In genomic region chr22:44184006-44184405, GRCh38 we compare ENCODE assay signal across 24 cellular contexts. TPM values are rescaled to one million over a fixed set of nuclear protein-coding genes. Genes with fewer than 3 reads are reported as not detected.
DNase-seq lines count a peak whose midpoint lies in the region; ATAC-seq, FAIRE-seq and TF ChIP-seq lines count a peak whose summit lies in the region.
"Had no signal": no experiment of that assay in that cellular context is flagged by ENCODE, and none has a peak within 500 bp of the region (broad histone marks: within the 10 kb centered on the region; RNA-seq: fewer than 3 reads in every experiment).

No MANE protein-coding gene starts in this region.

- H3K36me3 Mint-ChIP-seq in natural killer cell, result no peaks in the 10 kb centered on the region
- no peaks in the 10 kb centered on the region for H3K36me3 Mint-ChIP-seq in natural killer cell treated with Interleukin-12 subunit alpha and Interleukin-12 subunit beta and Interleukin-15 and Interleukin-18, amount 100 ng/mL, for 72 hours
- H3K36me3 Mint-ChIP-seq in effector memory CD8-positive, alpha-beta T cell (ENCODE audit: insufficient read depth), result peaks cover 11% of the 10 kb centered on the region
- H3K36me3 Mint-ChIP-seq: mesothelial cell of epicardium, neural progenitor cell had no signal

- no peaks in the 10 kb centered on the region for H3K9me1 ChIP-seq in IMR-90 (ENCODE audit: insufficient read depth, low read length)

- no peak overlapping the region for H2BK20ac ChIP-seq in IMR-90 (ENCODE audit: low read depth, low read length)

- TF ChIP-seq RAD21 in IMR-90 (IDR thresholded peaks at IDR 0.05; ENCODE audit: low read length), result no peak

- no peak for TF ChIP-seq POLR2A in IMR-90 (IDR thresholded peaks at IDR 0.05; ENCODE audit: low read depth, low read length)

- H2BK120ac ChIP-seq in IMR-90 (ENCODE audit: low read depth, low read length), result no peak overlapping the region

- H2AFZ ChIP-seq in IMR-90 (replicated peaks; ENCODE audit: low read length, poor library complexity), result no peak overlapping the region
- H2AFZ ChIP-seq: neural progenitor cell had no signal

- no peak overlapping the region for H4K8ac ChIP-seq in IMR-90 (ENCODE audit: low read depth in 2 of 2, low read length in 2 of 2)

- no peaks in the 10 kb centered on the region for H3K9me3 Mint-ChIP-seq in natural killer cell
- no peaks in the 10 kb centered on the region for H3K9me3 Mint-ChIP-seq in natural killer cell treated with Interleukin-12 subunit alpha and Interleukin-12 subunit beta and Interleukin-15 and Interleukin-18, amount 100 ng/mL, for 72 hours
- H3K9me3 Mint-ChIP-seq in effector memory CD8-positive, alpha-beta T cell, result no peaks in the 10 kb centered on the region
- H3K9me3 Mint-ChIP-seq: mesothelial cell of epicardium, neural progenitor cell had no signal

- H3K36me3 ChIP-seq in IMR-90 (ENCODE audit: control insufficient read depth, insufficient read depth, low read length) (no peaks in the 10 kb centered on the region), SJCRH30 (no peaks in the 10 kb centered on the region)
- H3K36me3 ChIP-seq: neural progenitor cell, thoracic aorta had no signal

- H3K14ac ChIP-seq in IMR-90 (replicated peaks; ENCODE audit: low read depth, low read length), result no peak overlapping the region

- H3K56ac ChIP-seq in IMR-90 (ENCODE audit: extremely low read depth, insufficient read depth, low read length), result no peak overlapping the region

- 100% methylated on average over 1 of the region's 4 CpGs; no CpG with 5 or more reads in 1 of the 2 experiments for WGBS in IMR-90 (ENCODE audit: extremely low coverage in 2 of 2, insufficient read length in 1 of 2), 2 experiments

- no peak overlapping the region for H3K4me3 ChIP-seq in IMR-90 (ENCODE audit: insufficient read depth, low read depth, low read length)
- no peak overlapping the region for H3K4me3 ChIP-seq in SJCRH30
- H3K4me3 ChIP-seq: neural progenitor cell, thoracic aorta had no signal

- peaks cover 32 to 48% of the 10 kb centered on the region in 2 donors for H3K4me1 Mint-ChIP-seq in natural killer cell
- H3K4me1 Mint-ChIP-seq in natural killer cell treated with Interleukin-12 subunit alpha and Interleukin-12 subunit beta and Interleukin-15 and Interleukin-18, amount 100 ng/mL, for 72 hours (ENCODE audit: low read depth in 2 of 2), result peaks cover 26 to 29% of the 10 kb centered on the region in 2 donors
- peaks cover 25 to 31% of the 10 kb centered on the region in 2 donors for H3K4me1 Mint-ChIP-seq in effector memory CD8-positive, alpha-beta T cell (ENCODE audit: low read depth in 2 of 2)
- H3K4me1 Mint-ChIP-seq: mesothelial cell of epicardium had no signal

- in situ Hi-C loops in IMR-90 (cut with MboI; ENCODE audit: low sequenced_read_pairs), result no loop called here

- H3K23ac ChIP-seq in IMR-90 (ENCODE audit: low read depth, low read length), result no peak overlapping the region

- H3K4me2 ChIP-seq in IMR-90 (ENCODE audit: low read depth, low read length), result no peak overlapping the region
- H3K4me2 ChIP-seq: KMS-11, neural progenitor cell had no signal

- CTCF ChIA-PET in IMR-90 (lab: Yijun Ruan, JAX) (no interaction called here), GM10248 (lab: Yijun Ruan, JAX) (interaction anchor here (0.6 to 0.7 kb wide), 2 partner anchors 10 to 191 kb away, joined by 3 read pairs; no protein-coding TSS in a partner anchor)

- POLR2A ChIA-PET in IMR-90 (lab: Charles Lee; ENCODE audit: unreplicated experiment) (no interaction called here), GM10248 (lab: Yijun Ruan, JAX) (no interaction called here)

- no peak overlapping the region for H2BK5ac ChIP-seq in IMR-90 (ENCODE audit: low read depth, low read length, poor library complexity, severe bottlenecking)

- no peaks in the 10 kb centered on the region for H3K79me1 ChIP-seq in IMR-90 (ENCODE audit: low read depth in 1 of 2, low read length in 2 of 2)

- dilution Hi-C loops in IMR-90 (cut with HindIII; ENCODE audit: low sequenced_read_pairs, unreplicated experiment), result no loop called here

- H3K4ac ChIP-seq in IMR-90 (ENCODE audit: low read depth, low read length), result no peak overlapping the region

- no peak overlapping the region for H2AK5ac ChIP-seq in IMR-90 (ENCODE audit: low read depth, low read length)

- FAIRE-seq in urothelium cell line (lab: Jason Lieb, UNC), result no peak
- FAIRE-seq: bronchial epithelial cell, endothelial cell of umbilical vein had no signal

- H4K91ac ChIP-seq in IMR-90 (ENCODE audit: insufficient read depth, low read depth, low read length), result no peak overlapping the region

- intact Hi-C loops in natural killer cell (cut with micrococcal nuclease), result loop anchor here (5.0 kb wide), 1 partner anchor 372 kb away; the partner anchor contains the start of gene EFCAB6
- intact Hi-C loops in IMR-90 (cut with micrococcal nuclease), result no loop called here

- BruUV-seq in IMR-90 (replicated peaks; lab: Mats Ljungman, UMichigan), result no TSS peak

- H4K20me1 ChIP-seq in IMR-90 (ENCODE audit: insufficient read depth, low read length), result no peaks in the 10 kb centered on the region; the same call in 1 of the 2 replicates

- H2AK9ac ChIP-seq in IMR-90 (replicated peaks; ENCODE audit: low read depth, low read length, poor library complexity), result no peak overlapping the region

- TF ChIP-seq CTCF in natural killer cell (IDR thresholded peaks at IDR 0.05) (no peak), IMR-90 (conservative IDR thresholded peaks at IDR 0.05; ENCODE audit: low read depth, low read length) (no peak), GM10248 (IDR thresholded peaks at IDR 0.05; ENCODE audit: control extremely low read depth, extremely low read depth, low read depth, missing control alignments) (no peak)

- H2BK15ac ChIP-seq in IMR-90 (ENCODE audit: low read depth, low read length), result no peak overlapping the region

- H3K27me3 ChIP-seq in IMR-90 (ENCODE audit: control insufficient read depth, insufficient read depth, low read length) (peaks cover 44% of the 10 kb centered on the region), SJCRH30 (0 out of 2 replicates have a peak, but pooled peaks cover 5% of the 10 kb centered on the region)
- H3K27me3 ChIP-seq: neural progenitor cell had no signal

- no peaks in the 10 kb centered on the region for H3K4me1 ChIP-seq in IMR-90 (ENCODE audit: control insufficient read depth, insufficient read depth, low read length)
- no peaks in the 10 kb centered on the region for H3K4me1 ChIP-seq in SJCRH30

- no peak overlapping the region for H3K18ac ChIP-seq in IMR-90 (ENCODE audit: low read depth, low read length)

- peak overlapping the region; percentile 91 for H3K27ac Mint-ChIP-seq in natural killer cell
- peak overlapping the region in 1 of 2 donors; percentile 88 for H3K27ac Mint-ChIP-seq in natural killer cell treated with Interleukin-12 subunit alpha and Interleukin-12 subunit beta and Interleukin-15 and Interleukin-18, amount 100 ng/mL, for 72 hours
- peak overlapping the region; percentile 91 to 95 for H3K27ac Mint-ChIP-seq in effector memory CD8-positive, alpha-beta T cell
- H3K27ac Mint-ChIP-seq: mesothelial cell of epicardium, neural progenitor cell, progenitor cell of endocrine pancreas had no signal

- DNase-seq in natural killer cell, result no peak
- no peak for DNase-seq in natural killer cell treated with Interleukin-12 subunit alpha and Interleukin-12 subunit beta and Interleukin-15 and Interleukin-18, amount 100 ng/mL, for 72 hours (ENCODE audit: low spot score)
- DNase-seq in IMR-90, result no peak
- no peak for DNase-seq in effector memory CD8-positive, alpha-beta T cell
- DNase-seq in urothelium cell line (ENCODE audit: low spot score), result peak; percentile 34
- no peak for DNase-seq in GM10248 (ENCODE audit: extremely low spot score)
- DNase-seq in inferior parietal cortex (ENCODE audit: extremely low spot score), result no peak
- no peak for DNase-seq in SJCRH30
- DNase-seq: activated CD4-positive, alpha-beta T cell treated with anti-CD3 and anti-CD28 coated beads, Interleukin-2, amount 50 U/mL, for 1 hour; activated CD8-positive, alpha-beta memory T cell treated with anti-CD3 and anti-CD28 coated beads, Interleukin-2, amount 50 U/mL, for 4 hours; dermis blood vessel endothelial cell; glutamatergic neuron; NCI-H1092; NCI-H1930; NCI-H446 treated with DMSO at 0.1 percent for 48 hours; PC-3; SHP77 treated with DMSO at 0.1 percent for 48 hours had no signal

- H3K9ac ChIP-seq in IMR-90 (ENCODE audit: low read depth, low read length), result no peak overlapping the region
- H3K9ac ChIP-seq: KMS-11, neural progenitor cell had no signal

- H3K27ac ChIP-seq in IMR-90 (ENCODE audit: insufficient read depth, low read length) (no peak overlapping the region), SJCRH30 (no peak overlapping the region)
- H3K27ac ChIP-seq: KMS-11, neural progenitor cell, thoracic aorta had no signal

- ATAC-seq in natural killer cell (no peak), IMR-90 (ENCODE audit: low read depth) (no peak)
- ATAC-seq in natural killer cell treated with Interleukin-12 subunit alpha and Interleukin-12 subunit beta and Interleukin-15 and Interleukin-18, amount 100 ng/mL, for 72 hours, result no peak
- ATAC-seq in effector memory CD8-positive, alpha-beta T cell (replicated peaks), result no peak

- no peaks in the 10 kb centered on the region for H3K9me3 ChIP-seq in IMR-90 (ENCODE audit: control insufficient read depth, insufficient read depth, low read length)
- H3K9me3 ChIP-seq in SJCRH30 (replicated peaks), result no peaks in the 10 kb centered on the region
- H3K9me3 ChIP-seq: thoracic aorta had no signal

- H3K27me3 Mint-ChIP-seq in natural killer cell (ENCODE audit: low read depth in 2 of 2), result no peaks in the 10 kb centered on the region
- H3K27me3 Mint-ChIP-seq in natural killer cell treated with Interleukin-12 subunit alpha and Interleukin-12 subunit beta and Interleukin-15 and Interleukin-18, amount 100 ng/mL, for 72 hours, result no peaks in the 10 kb centered on the region
- H3K27me3 Mint-ChIP-seq in effector memory CD8-positive, alpha-beta T cell, result no peaks in the 10 kb centered on the region

- H3K4me3 Mint-ChIP-seq in natural killer cell, result no peak overlapping the region
- H3K4me3 Mint-ChIP-seq in natural killer cell treated with Interleukin-12 subunit alpha and Interleukin-12 subunit beta and Interleukin-15 and Interleukin-18, amount 100 ng/mL, for 72 hours, result no peak overlapping the region
- peak overlapping the region; percentile 76 to 83 for H3K4me3 Mint-ChIP-seq in effector memory CD8-positive, alpha-beta T cell
- H3K4me3 Mint-ChIP-seq: mesothelial cell of epicardium, neural progenitor cell had no signal

- H4K5ac ChIP-seq in IMR-90 (ENCODE audit: low read depth, low read length), result no peak overlapping the region

TF ChIP-seq in IMR-90, 13 proteins besides CTCF, POLR2A, EP300 and RAD21 (continues in another document):
- TF ChIP-seq RCOR1 (IDR thresholded peaks at IDR 0.05; ENCODE audit: insufficient replicate concordance, low read length) (no peak), MAFK (IDR thresholded peaks at IDR 0.05; ENCODE audit: low read depth, low read length) (peak; percentile 42; the same call in 1 of the 2 replicates)

RNA-seq across cellular contexts. Expression of gene PARVG, which starts 3.3 kb away (rescaled TPM):
- 100 to 1,000 TPM; 130 to 146 (median 131) TPM for total RNA-seq in natural killer cell
- 10 to 100 TPM; 64.6 to 85.8 TPM for total RNA-seq in natural killer cell treated with Interleukin-12 subunit alpha and Interleukin-12 subunit beta and Interleukin-15 and Interleukin-18, amount 100 ng/mL, for 72 hours
- not detected in 2 replicates for total RNA-seq in IMR-90 (2012; rRNA removed)
- not detected in 2 replicates for polyA plus RNA-seq in IMR-90 (2012; rRNA removed)
- polyA plus RNA-seq in IMR-90 (2012; cell fraction: cytosol; rRNA removed), result not detected in 2 replicates
- 0.06 and 0.11 TPM in 2 replicates for polyA plus RNA-seq in IMR-90 (2012; cell fraction: nucleus; rRNA removed; ENCODE audit: low replicate concordance)
- total RNA-seq in SJCRH30 (2014; rRNA removed; shearing (Covaris generic)), result not detected in 2 replicates
- total RNA-seq: bronchial epithelial cell, PC-3, progenitor cell of endocrine pancreas had no signal
- polyA plus RNA-seq: endothelial cell of umbilical vein had no signal

Comparison
In these comparisons a context has a peak if more than half of its experiments do, and no peak if none do; other contexts are left out.
1. H3K4me3 Mint-ChIP-seq: peak in effector memory CD8-positive, alpha-beta T cell (2 of 2); none in natural killer cell (single experiment) and natural killer cell treated with Interleukin-12 subunit alpha and Interleukin-12 subunit beta and Interleukin-15 and Interleukin-18, amount 100 ng/mL, for 72 hours (single experiment).
2. RNA of gene PARVG, which starts 3.3 kb away (total RNA-seq): 130 to 146 TPM in natural killer cell and 64.6 to 85.8 TPM in natural killer cell treated with Interleukin-12 subunit alpha and Interleukin-12 subunit beta and Interleukin-15 and Interleukin-18, amount 100 ng/mL, for 72 hours; not detected in IMR-90 and not detected in SJCRH30; every median in the first group is over 10 times any median in the second.